In the genomic region with DNA sequence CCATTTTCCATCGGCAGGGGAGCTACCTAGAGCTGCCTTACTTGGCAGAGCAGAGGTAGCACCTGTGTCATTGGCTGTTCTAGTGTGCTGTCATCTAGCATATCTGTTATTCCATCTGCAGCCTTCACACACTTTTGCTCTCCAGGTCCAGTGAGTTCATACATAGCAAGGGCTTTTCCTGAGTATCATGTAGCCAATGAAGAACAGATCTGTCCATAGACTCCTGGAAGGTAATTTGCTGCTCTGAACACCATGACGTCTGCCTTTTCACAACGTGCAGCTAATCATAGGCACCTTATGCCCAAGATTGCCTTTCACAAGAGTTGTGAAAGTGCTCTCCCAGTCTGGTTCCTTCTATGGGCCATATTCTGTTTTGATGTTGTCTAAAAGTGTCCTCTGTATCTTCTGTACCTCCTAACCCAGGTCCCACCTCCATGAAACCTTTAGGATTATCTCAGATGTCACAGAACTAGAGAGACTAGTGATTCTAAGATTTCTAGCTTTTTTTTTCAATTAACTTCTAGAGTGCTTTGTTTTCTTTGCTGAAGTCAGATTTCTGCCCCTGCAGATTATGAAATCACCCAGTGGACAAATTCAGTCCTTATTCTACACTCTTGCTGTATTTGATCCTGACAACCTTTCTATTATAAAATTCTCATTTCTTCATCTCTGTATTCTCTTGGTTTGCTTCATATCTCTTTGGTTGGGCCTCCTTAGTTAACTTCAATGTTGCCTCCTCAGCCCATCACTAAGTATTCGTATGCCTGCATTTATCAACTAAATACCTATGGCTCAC, we compare ENCODE assay signal across 29 cellular contexts.
"Had no signal": no experiment of that assay in that cellular context is flagged by ENCODE, and none has a peak within 500 bp of the region (broad histone marks: within the 10 kb centered on the region; RNA-seq: fewer than 3 reads in every experiment).

No MANE protein-coding gene starts in this region.

- H3K27me3 ChIP-seq: esophagus muscularis mucosa, foreskin keratinocyte, left lung, sigmoid colon, vagina had no signal

- H3K4me1 Mint-ChIP-seq: activated CD4-positive, alpha-beta T cell treated with anti-CD3 and anti-CD28 coated beads, Interleukin-2, amount 10 ng/mL, durations not matched to agents 24 days and 14 days; activated naive CD4-positive, alpha-beta T cell treated with anti-CD3 and anti-CD28 coated beads, Interleukin-2, amount 50 U/mL, for 24 hours; activated naive CD8-positive, alpha-beta T cell treated with anti-CD3 and anti-CD28 coated beads, Interleukin-2, amount 50 U/mL, for 24 hours; central memory CD8-positive, alpha-beta T cell; stimulated activated effector memory CD8-positive, alpha-beta T cell treated with anti-CD3 and anti-CD28 coated beads, Interleukin-12 subunit alpha, Interleukin-12 subunit beta, amount 100 ng/mL, for 72 hours; stimulated activated naive CD8-positive, alpha-beta T cell treated with anti-CD3 and anti-CD28 coated beads, Interleukin-15, amount 100 ng/mL, for 72 hours; T-helper 17 cell had no signal

- H3K4me3 Mint-ChIP-seq: activated CD4-positive, alpha-beta memory T cell treated with anti-CD3 and anti-CD28 coated beads for 36 hours; activated CD4-positive, alpha-beta T cell treated with anti-CD3 and anti-CD28 coated beads, Interleukin-2, amount 10 ng/mL, durations not matched to agents 24 days and 14 days; activated naive CD4-positive, alpha-beta T cell treated with anti-CD3 and anti-CD28 coated beads, Interleukin-2, amount 50 U/mL, for 24 hours; activated naive CD8-positive, alpha-beta T cell treated with anti-CD3 and anti-CD28 coated beads, Interleukin-2, amount 50 U/mL, for 24 hours; activated T-cell treated with anti-CD3 and anti-CD28 coated beads, Interleukin-2, amount 50 U/mL, for 24 hours; central memory CD8-positive, alpha-beta T cell; natural killer cell treated with Interleukin-12 subunit alpha and Interleukin-12 subunit beta and Interleukin-15 and Interleukin-18, amount 100 ng/mL, for 72 hours; stimulated activated effector memory CD8-positive, alpha-beta T cell treated with anti-CD3 and anti-CD28 coated beads, Interleukin-12 subunit alpha, Interleukin-12 subunit beta, amount 100 ng/mL, for 72 hours; stimulated activated naive CD8-positive, alpha-beta T cell treated with anti-CD3 and anti-CD28 coated beads, Interleukin-15, amount 100 ng/mL, for 72 hours; T-helper 17 cell; type B pancreatic cell had no signal

- H3K9me3 ChIP-seq: esophagus muscularis mucosa, left lung, sigmoid colon, vagina had no signal

- H3K36me3 Mint-ChIP-seq: activated CD4-positive, alpha-beta memory T cell treated with anti-CD3 and anti-CD28 coated beads for 36 hours; activated naive CD4-positive, alpha-beta T cell treated with anti-CD3 and anti-CD28 coated beads, Interleukin-2, amount 50 U/mL, for 24 hours; natural killer cell treated with Interleukin-12 subunit alpha and Interleukin-12 subunit beta and Interleukin-15 and Interleukin-18, amount 100 ng/mL, for 72 hours; stimulated activated effector memory CD8-positive, alpha-beta T cell treated with anti-CD3 and anti-CD28 coated beads, Interleukin-12 subunit alpha, Interleukin-12 subunit beta, amount 100 ng/mL, for 72 hours had no signal

- DNase-seq: activated CD4-positive, alpha-beta memory T cell treated with anti-CD3 and anti-CD28 coated beads for 36 hours; activated CD4-positive, alpha-beta T cell treated with anti-CD3 and anti-CD28 coated beads, Interleukin-2, amount 10 ng/mL, durations not matched to agents 24 days and 14 days; activated CD4-positive, CD25-positive, alpha-beta regulatory T cell treated with anti-CD3 and anti-CD28 coated beads, Interleukin-2, amount 50 U/mL, for 72 hours; activated CD8-positive, alpha-beta memory T cell treated with anti-CD3 and anti-CD28 coated beads, Interleukin-2, amount 50 U/mL, for 48 hours; activated gamma-delta T cell treated with Interleukin-2 at 50 U/mL for 16 hours; activated naive CD8-positive, alpha-beta T cell treated with anti-CD3 and anti-CD28 coated beads, Interleukin-2, amount 50 U/mL, for 24 hours; activated T-cell treated with anti-CD3 and anti-CD28 coated beads, Interleukin-2, amount 50 U/mL, for 24 hours; dermis blood vessel endothelial cell; effector CD4-positive, alpha-beta T cell; foreskin keratinocyte; kidney glomerular epithelial cell; left lung; mesendoderm; retina; sigmoid colon; stimulated activated CD4-positive, alpha-beta T cell treated with anti-CD3 and anti-CD28 coated beads, Interleukin-4, amount 100 ng/mL, for 24 hours; stimulated activated naive CD8-positive, alpha-beta T cell treated with anti-CD3 and anti-CD28 coated beads, Interleukin-15, amount 100 ng/mL, for 72 hours; substantia nigra; T-helper 17 cell; T1000 had no signal

- H3K4me3 ChIP-seq: esophagus muscularis mucosa, left lung, lung, sigmoid colon, vagina had no signal

- H3K36me3 ChIP-seq: left lung, vagina had no signal

- H3K4me1 ChIP-seq: left lung had no signal

- H3K27ac Mint-ChIP-seq: activated CD4-positive, alpha-beta memory T cell treated with anti-CD3 and anti-CD28 coated beads for 36 hours; activated CD4-positive, alpha-beta T cell treated with anti-CD3 and anti-CD28 coated beads, Interleukin-2, amount 10 ng/mL, durations not matched to agents 24 days and 14 days; activated naive CD4-positive, alpha-beta T cell treated with anti-CD3 and anti-CD28 coated beads, Interleukin-2, amount 50 U/mL, for 24 hours; activated naive CD8-positive, alpha-beta T cell treated with anti-CD3 and anti-CD28 coated beads, Interleukin-2, amount 50 U/mL, for 24 hours; activated T-cell treated with anti-CD3 and anti-CD28 coated beads, Interleukin-2, amount 50 U/mL, for 24 hours; natural killer cell treated with Interleukin-12 subunit alpha and Interleukin-12 subunit beta and Interleukin-15 and Interleukin-18, amount 100 ng/mL, for 72 hours; progenitor cell of endocrine pancreas; stimulated activated effector memory CD8-positive, alpha-beta T cell treated with anti-CD3 and anti-CD28 coated beads, Interleukin-12 subunit alpha, Interleukin-12 subunit beta, amount 100 ng/mL, for 72 hours; stimulated activated naive CD8-positive, alpha-beta T cell treated with anti-CD3 and anti-CD28 coated beads, Interleukin-15, amount 100 ng/mL, for 72 hours; T-helper 17 cell; type B pancreatic cell had no signal

- H3K27me3 Mint-ChIP-seq: activated CD4-positive, alpha-beta memory T cell treated with anti-CD3 and anti-CD28 coated beads for 36 hours; activated CD4-positive, alpha-beta T cell treated with anti-CD3 and anti-CD28 coated beads, Interleukin-2, amount 10 ng/mL, durations not matched to agents 24 days and 14 days; activated naive CD4-positive, alpha-beta T cell treated with anti-CD3 and anti-CD28 coated beads, Interleukin-2, amount 50 U/mL, for 24 hours; activated T-cell treated with anti-CD3 and anti-CD28 coated beads, Interleukin-2, amount 50 U/mL, for 24 hours; central memory CD8-positive, alpha-beta T cell; progenitor cell of endocrine pancreas; stimulated activated naive CD8-positive, alpha-beta T cell treated with anti-CD3 and anti-CD28 coated beads, Interleukin-15, amount 100 ng/mL, for 72 hours; T-helper 17 cell; type B pancreatic cell had no signal

- H3K27ac ChIP-seq: esophagus muscularis mucosa, foreskin keratinocyte, left lung, sigmoid colon, vagina had no signal

- ATAC-seq: activated naive CD8-positive, alpha-beta T cell treated with anti-CD3 and anti-CD28 coated beads, Interleukin-2, amount 50 U/mL, for 24 hours; foreskin keratinocyte; left lung; natural killer cell treated with Interleukin-12 subunit alpha and Interleukin-12 subunit beta and Interleukin-15 and Interleukin-18, amount 100 ng/mL, for 72 hours; stimulated activated effector memory CD8-positive, alpha-beta T cell treated with anti-CD3 and anti-CD28 coated beads, Interleukin-12 subunit alpha, Interleukin-12 subunit beta, amount 100 ng/mL, for 72 hours; stimulated activated naive CD8-positive, alpha-beta T cell treated with anti-CD3 and anti-CD28 coated beads, Interleukin-15, amount 100 ng/mL, for 72 hours; T-helper 17 cell had no signal

- H3K9me3 Mint-ChIP-seq: activated CD4-positive, alpha-beta memory T cell treated with anti-CD3 and anti-CD28 coated beads for 36 hours; activated CD4-positive, alpha-beta T cell treated with anti-CD3 and anti-CD28 coated beads, Interleukin-2, amount 10 ng/mL, durations not matched to agents 24 days and 14 days; activated naive CD4-positive, alpha-beta T cell treated with anti-CD3 and anti-CD28 coated beads, Interleukin-2, amount 50 U/mL, for 24 hours; activated naive CD8-positive, alpha-beta T cell treated with anti-CD3 and anti-CD28 coated beads, Interleukin-2, amount 50 U/mL, for 24 hours; activated T-cell treated with anti-CD3 and anti-CD28 coated beads, Interleukin-2, amount 50 U/mL, for 24 hours; central memory CD8-positive, alpha-beta T cell; natural killer cell treated with Interleukin-12 subunit alpha and Interleukin-12 subunit beta and Interleukin-15 and Interleukin-18, amount 100 ng/mL, for 72 hours; stimulated activated effector memory CD8-positive, alpha-beta T cell treated with anti-CD3 and anti-CD28 coated beads, Interleukin-12 subunit alpha, Interleukin-12 subunit beta, amount 100 ng/mL, for 72 hours; stimulated activated naive CD8-positive, alpha-beta T cell treated with anti-CD3 and anti-CD28 coated beads, Interleukin-15, amount 100 ng/mL, for 72 hours; type B pancreatic cell had no signal
